Comparison of ENCODE assay signal across 8 cellular contexts in the genomic region with DNA sequence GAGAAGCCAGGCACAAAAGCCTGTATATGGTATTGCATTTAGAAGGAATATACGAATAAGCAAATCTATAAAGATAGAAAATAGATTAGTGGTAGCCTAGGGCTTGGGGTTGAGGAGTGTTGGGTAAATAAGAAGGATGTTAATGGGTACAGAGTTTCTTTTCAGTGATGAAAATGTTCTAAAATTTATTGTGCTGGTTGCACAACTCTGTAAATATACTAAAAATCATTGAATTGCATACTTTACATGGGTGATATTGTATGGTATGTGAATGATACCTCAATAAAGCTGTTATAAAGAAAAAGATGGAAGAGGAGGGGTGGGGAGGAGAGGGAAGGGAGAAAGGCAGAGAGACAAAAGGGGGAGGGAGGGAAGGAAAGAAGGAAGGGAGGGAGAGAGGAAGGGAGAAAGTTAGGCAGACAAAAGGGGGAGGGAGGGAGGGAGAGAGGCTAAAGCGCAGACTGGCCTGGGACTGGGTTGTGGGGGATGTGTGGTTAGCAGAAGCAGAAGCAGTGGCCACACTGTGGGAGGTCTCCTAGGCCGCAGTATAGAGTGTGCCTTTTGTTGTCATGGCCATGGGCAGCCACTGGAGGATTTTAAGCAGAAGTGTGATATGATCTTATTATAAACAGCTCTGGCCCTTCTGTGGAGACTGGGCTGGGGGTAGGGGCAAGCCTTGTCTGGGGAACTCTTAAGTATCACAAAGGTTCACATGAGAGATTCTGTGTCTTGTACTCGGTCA.
DNase-seq lines count a peak whose midpoint lies in the region; ATAC-seq and TF ChIP-seq lines count a peak whose summit lies in the region.

No MANE protein-coding gene starts in this region.

- no peak overlapping the region for H3K4me3 Mint-ChIP-seq in activated T-helper 2 cell treated with anti-CD3 and anti-CD28 coated beads, Interferon-gamma antibody, Interleukin-2, Interleukin-4, amounts not matched to agents 10 μg/mL and 5 μg/mL and 100 μg/mL, durations not matched to agents 14 hours and 24 hours and 36 hours (ENCODE audit: low read depth)
- peak overlapping the region; percentile 30 to 34 for H3K4me3 Mint-ChIP-seq in stimulated activated naive CD8-positive, alpha-beta T cell treated with anti-CD3 and anti-CD28 coated beads, Interleukin-15, amount 100 ng/mL, for 72 hours

- H4K20me1 ChIP-seq in GM23248 (ENCODE audit: insufficient read depth): no peaks in the 10 kb centered on the region

- no peaks in the 10 kb centered on the region for H3K27me3 Mint-ChIP-seq in activated T-helper 2 cell treated with anti-CD3 and anti-CD28 coated beads, Interferon-gamma antibody, Interleukin-2, Interleukin-4, amounts not matched to agents 10 μg/mL and 5 μg/mL and 100 μg/mL, durations not matched to agents 14 hours and 24 hours and 36 hours (ENCODE audit: low read depth)
- no peaks in the 10 kb centered on the region for H3K27me3 Mint-ChIP-seq in stimulated activated naive CD8-positive, alpha-beta T cell treated with anti-CD3 and anti-CD28 coated beads, Interleukin-15, amount 100 ng/mL, for 72 hours

- H3K27ac Mint-ChIP-seq in activated T-helper 2 cell treated with anti-CD3 and anti-CD28 coated beads, Interferon-gamma antibody, Interleukin-2, Interleukin-4, amounts not matched to agents 10 μg/mL and 5 μg/mL and 100 μg/mL, durations not matched to agents 14 hours and 24 hours and 36 hours: peak overlapping the region; percentile 40
- H3K27ac Mint-ChIP-seq in stimulated activated naive CD8-positive, alpha-beta T cell treated with anti-CD3 and anti-CD28 coated beads, Interleukin-15, amount 100 ng/mL, for 72 hours: no peak overlapping the region

- H3F3A ChIP-seq in GM23248 (ENCODE audit: insufficient read depth): no peaks in the 10 kb centered on the region

- in situ Hi-C loops in GM23248 (cut with MboI): no loop called here

- TF ChIP-seq EP300 in tibial nerve (IDR thresholded peaks at IDR 0.05): no peak

- ATAC-seq in GM19328 (IDR thresholded peaks at IDR 0.05; ENCODE audit: unreplicated experiment) (peak; percentile 83), HG03175 (IDR thresholded peaks at IDR 0.05; ENCODE audit: unreplicated experiment) (peak; percentile 96)
- ATAC-seq in stimulated activated naive CD8-positive, alpha-beta T cell treated with anti-CD3 and anti-CD28 coated beads, Interleukin-15, amount 100 ng/mL, for 72 hours: peak; percentile 67

- H3K4me3 ChIP-seq in ACC112 (ENCODE audit: low read depth, low read length) (no peak overlapping the region), GM23248 (no peak overlapping the region), tibial nerve (no peak overlapping the region)

- no peaks in the 10 kb centered on the region for H3K36me3 Mint-ChIP-seq in activated T-helper 2 cell treated with anti-CD3 and anti-CD28 coated beads, Interferon-gamma antibody, Interleukin-2, Interleukin-4, amounts not matched to agents 10 μg/mL and 5 μg/mL and 100 μg/mL, durations not matched to agents 14 hours and 24 hours and 36 hours (ENCODE audit: low read depth)

- peaks cover 10% of the 10 kb centered on the region for H3K4me1 ChIP-seq in ACC112 (ENCODE audit: control insufficient read depth, insufficient read depth, low read length, unreplicated experiment)
- H3K4me1 ChIP-seq in GM23248 (ENCODE audit: insufficient read depth): no peaks in the 10 kb centered on the region
- no peaks in the 10 kb centered on the region for H3K4me1 ChIP-seq in tibial nerve

- H3K36me3 ChIP-seq in ACC112 (ENCODE audit: insufficient read depth, low read length) (no peaks in the 10 kb centered on the region), GM23248 (ENCODE audit: low read depth) (no peaks in the 10 kb centered on the region), tibial nerve (no peaks in the 10 kb centered on the region)

- no peaks in the 10 kb centered on the region for H3K79me2 ChIP-seq in ACC112 (ENCODE audit: control insufficient read depth, insufficient read depth, low read length, unreplicated experiment)
- no peaks in the 10 kb centered on the region for H3K79me2 ChIP-seq in GM23248 (ENCODE audit: insufficient read depth)

- intact Hi-C loops in activated T-helper 2 cell treated with anti-CD3 and anti-CD28 coated beads, Interferon-gamma antibody, Interleukin-2, Interleukin-4, amounts not matched to agents 10 μg/mL and 5 μg/mL and 100 μg/mL, durations not matched to agents 14 hours and 24 hours and 36 hours (cut with micrococcal nuclease): loop anchor here (2.0 kb wide), 1 partner anchor 74 kb away; a partner anchor contains a TSS

- no peaks in the 10 kb centered on the region for H3K9me3 Mint-ChIP-seq in activated T-helper 2 cell treated with anti-CD3 and anti-CD28 coated beads, Interferon-gamma antibody, Interleukin-2, Interleukin-4, amounts not matched to agents 10 μg/mL and 5 μg/mL and 100 μg/mL, durations not matched to agents 14 hours and 24 hours and 36 hours
- no peaks in the 10 kb centered on the region for H3K9me3 Mint-ChIP-seq in stimulated activated naive CD8-positive, alpha-beta T cell treated with anti-CD3 and anti-CD28 coated beads, Interleukin-15, amount 100 ng/mL, for 72 hours

- H3K9me2 ChIP-seq in GM23248 (ENCODE audit: insufficient read depth): no peaks in the 10 kb centered on the region

- 65 to 76% methylated on average over 3 to 4 of the region's 4 CpGs for WGBS in GM23248 (ENCODE audit: low coverage in 1 of 2, low lambda C conversion rate in 2 of 2, missing lambda C conversion rate in 2 of 2), 2 experiments
- WGBS in tibial nerve, 2 donors: 41 to 48% methylated on average over 4 of the region's 4 CpGs

- H3K27me3 ChIP-seq in ACC112 (ENCODE audit: insufficient read depth, low read length) (no peaks in the 10 kb centered on the region), GM23248 (replicated peaks; ENCODE audit: insufficient read depth) (no peaks in the 10 kb centered on the region), tibial nerve (no peaks in the 10 kb centered on the region)

- peak overlapping the region; percentile 58 for H2AFZ ChIP-seq in ACC112 (ENCODE audit: low read length, unreplicated experiment)
- no peak overlapping the region for H2AFZ ChIP-seq in GM23248

- no peak for TF ChIP-seq CTCF in tibial nerve (IDR thresholded peaks at IDR 0.05)

- no peak for DNase-seq in activated T-helper 2 cell treated with anti-CD3 and anti-CD28 coated beads, Interferon-gamma antibody, Interleukin-2, Interleukin-4, amounts not matched to agents 10 μg/mL and 5 μg/mL and 100 μg/mL, durations not matched to agents 14 hours and 24 hours and 36 hours (ENCODE audit: low spot score)
- no peak for DNase-seq in stimulated activated naive CD8-positive, alpha-beta T cell treated with anti-CD3 and anti-CD28 coated beads, Interleukin-15, amount 100 ng/mL, for 72 hours
- DNase-seq in GM23248: no peak
- DNase-seq in tibial nerve (ENCODE audit: low spot score in 2 of 2): no peak
- no peak for DNase-seq in stimulated activated naive CD4-positive, alpha-beta T cell treated with Interleukin-2 at 50 U/mL for 16 hours (lab: John Stamatoyannopoulos, UW)

- no peak overlapping the region for H3K4me2 ChIP-seq in GM23248 (ENCODE audit: unreplicated experiment)

- no peak overlapping the region for H3K9ac ChIP-seq in GM23248

- H3K27ac ChIP-seq in ACC112 (ENCODE audit: low read depth, low read length) (peak overlapping the region; percentile 12; the same call in 1 of the 2 replicates), GM23248 (no peak overlapping the region), tibial nerve (no peak overlapping the region)

- H3K9me3 ChIP-seq in GM23248 (ENCODE audit: low read depth) (no peaks in the 10 kb centered on the region), tibial nerve (no peaks in the 10 kb centered on the region)

- H3K4me1 Mint-ChIP-seq in activated T-helper 2 cell treated with anti-CD3 and anti-CD28 coated beads, Interferon-gamma antibody, Interleukin-2, Interleukin-4, amounts not matched to agents 10 μg/mL and 5 μg/mL and 100 μg/mL, durations not matched to agents 14 hours and 24 hours and 36 hours (ENCODE audit: low read depth): peaks cover 14% of the 10 kb centered on the region
- peaks cover 21% of the 10 kb centered on the region for H3K4me1 Mint-ChIP-seq in stimulated activated naive CD8-positive, alpha-beta T cell treated with anti-CD3 and anti-CD28 coated beads, Interleukin-15, amount 100 ng/mL, for 72 hours

- TF ChIP-seq POLR2A in tibial nerve (IDR thresholded peaks at IDR 0.05): no peak
